4 cellular contexts compared by ENCODE assay signal in the genomic region with DNA sequence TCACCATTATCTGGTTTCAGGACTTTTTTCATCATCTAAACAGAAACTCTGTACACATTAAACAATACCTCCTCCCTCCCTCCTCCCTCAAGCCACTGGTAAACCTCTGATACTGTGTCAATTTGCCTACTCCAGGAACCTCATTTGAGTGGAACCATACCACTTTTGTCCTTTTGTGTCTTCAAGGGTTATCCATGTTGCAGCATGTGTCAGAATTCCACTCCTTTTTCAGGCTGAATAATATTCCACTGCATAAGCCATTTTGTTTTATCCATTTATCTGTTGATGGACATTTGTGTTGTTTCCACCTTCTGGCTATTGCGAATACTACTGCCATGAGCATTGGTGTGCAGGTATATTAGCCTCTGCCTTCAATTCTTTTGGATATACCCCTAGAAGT.
"Had no signal": no experiment of that assay in that cellular context is flagged by ENCODE, and none has a peak within 500 bp of the region (broad histone marks: within the 10 kb centered on the region; RNA-seq: fewer than 3 reads in every experiment).

No MANE protein-coding gene starts in this region.

- H3K4me3 ChIP-seq: GM23248, GM23338, HAP-1 had no signal

- H3K4me1 ChIP-seq: HAP-1 had no signal

- ATAC-seq: GM23338, HCT116 had no signal

- H3K27ac ChIP-seq: GM23248 had no signal

- H3K9me3 ChIP-seq: HAP-1 had no signal
